Comparison of ENCODE assay signal across 1 cellular context in the genomic region with DNA sequence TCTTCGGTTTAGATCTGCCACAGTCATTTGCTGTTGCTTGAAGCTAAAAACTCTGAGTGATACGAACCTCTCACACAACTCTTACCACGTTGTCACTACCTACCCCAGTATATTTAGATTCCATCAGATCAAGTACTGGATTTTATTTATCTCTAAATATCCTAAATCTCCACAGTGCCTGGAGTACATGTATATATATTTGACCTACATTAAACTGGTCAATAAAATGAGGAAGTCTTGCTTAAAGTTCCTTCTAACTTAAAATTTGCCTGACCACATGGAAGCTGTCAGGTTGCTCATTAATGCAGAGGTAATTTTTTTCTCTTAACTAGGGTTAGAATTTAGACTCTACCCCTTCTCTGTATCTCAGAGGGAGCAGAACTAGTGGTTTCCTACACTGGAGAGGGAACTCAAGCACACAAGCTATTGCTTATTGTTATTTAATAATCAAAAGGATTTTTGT.
TF ChIP-seq lines count a peak whose summit lies in the region.

No MANE protein-coding gene starts in this region.

TF ChIP-seq in GM12878, 131 proteins besides CTCF, POLR2A, EP300 and RAD21 (continued from another document):
- TF ChIP-seq, protein P1, sequence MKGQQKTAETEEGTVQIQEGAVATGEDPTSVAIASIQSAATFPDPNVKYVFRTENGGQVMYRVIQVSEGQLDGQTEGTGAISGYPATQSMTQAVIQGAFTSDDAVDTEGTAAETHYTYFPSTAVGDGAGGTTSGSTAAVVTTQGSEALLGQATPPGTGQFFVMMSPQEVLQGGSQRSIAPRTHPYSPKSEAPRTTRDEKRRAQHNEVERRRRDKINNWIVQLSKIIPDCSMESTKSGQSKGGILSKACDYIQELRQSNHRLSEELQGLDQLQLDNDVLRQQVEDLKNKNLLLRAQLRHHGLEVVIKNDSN (IDR thresholded peaks at IDR 0.05; ENCODE audit: borderline replicate concordance, extremely low read length, insufficient read depth, low read depth, low read length): no peak
- TF ChIP-seq RCOR1 (conservative IDR thresholded peaks at IDR 0.05; ENCODE audit: low read depth, low read length): no peak
- no peak for TF ChIP-seq MXI1 (IDR thresholded peaks at IDR 0.05; ENCODE audit: low read depth, low read length)
- TF ChIP-seq, protein P2, sequence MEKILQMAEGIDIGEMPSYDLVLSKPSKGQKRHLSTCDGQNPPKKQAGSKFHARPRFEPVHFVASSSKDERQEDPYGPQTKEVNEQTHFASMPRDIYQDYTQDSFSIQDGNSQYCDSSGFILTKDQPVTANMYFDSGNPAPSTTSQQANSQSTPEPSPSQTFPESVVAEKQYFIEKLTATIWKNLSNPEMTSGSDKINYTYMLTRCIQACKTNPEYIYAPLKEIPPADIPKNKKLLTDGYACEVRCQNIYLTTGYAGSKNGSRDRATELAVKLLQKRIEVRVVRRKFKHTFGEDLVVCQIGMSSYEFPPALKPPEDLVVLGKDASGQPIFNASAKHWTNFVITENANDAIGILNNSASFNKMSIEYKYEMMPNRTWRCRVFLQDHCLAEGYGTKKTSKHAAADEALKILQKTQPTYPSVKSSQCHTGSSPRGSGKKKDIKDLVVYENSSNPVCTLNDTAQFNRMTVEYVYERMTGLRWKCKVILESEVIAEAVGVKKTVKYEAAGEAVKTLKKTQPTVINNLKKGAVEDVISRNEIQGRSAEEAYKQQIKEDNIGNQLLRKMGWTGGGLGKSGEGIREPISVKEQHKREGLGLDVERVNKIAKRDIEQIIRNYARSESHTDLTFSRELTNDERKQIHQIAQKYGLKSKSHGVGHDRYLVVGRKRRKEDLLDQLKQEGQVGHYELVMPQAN (conservative IDR thresholded peaks at IDR 0.05): no peak
- TF ChIP-seq RUNX3 (IDR thresholded peaks at IDR 0.05; ENCODE audit: low read length): no peak
- no peak for TF ChIP-seq RAD51 (IDR thresholded peaks at IDR 0.05)
- TF ChIP-seq JUNB (IDR thresholded peaks at IDR 0.05): no peak
- no peak; the same call in 1 of the 2 replicates for TF ChIP-seq CBFB (IDR thresholded peaks at IDR 0.05; ENCODE audit: low read depth)
- TF ChIP-seq HDGF (IDR thresholded peaks at IDR 0.05): no peak
- TF ChIP-seq MEF2B (IDR thresholded peaks at IDR 0.05; ENCODE audit: partially characterized antibody, poor library complexity, severe bottlenecking): no peak
- TF ChIP-seq HDAC2 (IDR thresholded peaks at IDR 0.05): no peak
- no peak for TF ChIP-seq FOXM1 (IDR thresholded peaks at IDR 0.05; ENCODE audit: low read depth, low read length)
- TF ChIP-seq HCFC1 (IDR thresholded peaks at IDR 0.05; ENCODE audit: low read length): no peak
- no peak for TF ChIP-seq WRNIP1 (IDR thresholded peaks at IDR 0.05; ENCODE audit: borderline replicate concordance, low read depth, low read length)
- TF ChIP-seq SIX5 (IDR thresholded peaks at IDR 0.05; ENCODE audit: low read depth, low read length, severe bottlenecking): no peak
- TF ChIP-seq, protein P3, sequence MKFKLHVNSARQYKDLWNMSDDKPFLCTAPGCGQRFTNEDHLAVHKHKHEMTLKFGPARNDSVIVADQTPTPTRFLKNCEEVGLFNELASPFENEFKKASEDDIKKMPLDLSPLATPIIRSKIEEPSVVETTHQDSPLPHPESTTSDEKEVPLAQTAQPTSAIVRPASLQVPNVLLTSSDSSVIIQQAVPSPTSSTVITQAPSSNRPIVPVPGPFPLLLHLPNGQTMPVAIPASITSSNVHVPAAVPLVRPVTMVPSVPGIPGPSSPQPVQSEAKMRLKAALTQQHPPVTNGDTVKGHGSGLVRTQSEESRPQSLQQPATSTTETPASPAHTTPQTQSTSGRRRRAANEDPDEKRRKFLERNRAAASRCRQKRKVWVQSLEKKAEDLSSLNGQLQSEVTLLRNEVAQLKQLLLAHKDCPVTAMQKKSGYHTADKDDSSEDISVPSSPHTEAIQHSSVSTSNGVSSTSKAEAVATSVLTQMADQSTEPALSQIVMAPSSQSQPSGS (IDR thresholded peaks at IDR 0.05; ENCODE audit: low read length): no peak
- TF ChIP-seq SP1 (IDR thresholded peaks at IDR 0.05; ENCODE audit: low read depth, low read length): no peak
